ENCODE assay signal across 15 cellular contexts in genomic region chr11:5923427-5923776, GRCh38. TPM values are rescaled to one million over a fixed set of nuclear protein-coding genes. Genes with fewer than 3 reads are reported as not detected.
A peak's percentile ranks its signal among the peaks of the same experiment; 100 is the strongest.
DNase-seq lines count a peak whose midpoint lies in the region; ATAC-seq, FAIRE-seq and TF ChIP-seq lines count a peak whose summit lies in the region.
"Had no signal": no experiment of that assay in that cellular context is flagged by ENCODE, and none has a peak within 500 bp of the region (broad histone marks: within the 10 kb centered on the region; RNA-seq: fewer than 3 reads in every experiment).

No MANE protein-coding gene starts in this region.

- H3K9me3 ChIP-seq in thyroid gland = no peaks in the 10 kb centered on the region
- H3K9me3 ChIP-seq: testis had no signal

- intact Hi-C loops in thyroid gland (cut with DNase I) = no loop called here

- H3K27me3 Mint-ChIP-seq in activated T-helper 17 cell treated with anti-CD3 and anti-CD28 coated beads, Interleukin-2, amount 50 U/mL, for 72 hours = no peaks in the 10 kb centered on the region
- H3K27me3 Mint-ChIP-seq in mesothelial cell of epicardium (ENCODE audit: low read depth) = no peaks in the 10 kb centered on the region

- no peak overlapping the region for H3K4me3 ChIP-seq in thyroid gland (replicated peaks in 1 of 3)
- H3K4me3 ChIP-seq: breast epithelium, testis had no signal

- H3K9me3 Mint-ChIP-seq in activated T-helper 17 cell treated with anti-CD3 and anti-CD28 coated beads, Interleukin-2, amount 50 U/mL, for 72 hours = peaks cover 6% of the 10 kb centered on the region
- peaks cover 46% of the 10 kb centered on the region for H3K9me3 Mint-ChIP-seq in mesothelial cell of epicardium

- H3K36me3 ChIP-seq in thyroid gland = no peaks in the 10 kb centered on the region
- H3K36me3 ChIP-seq: breast epithelium had no signal

- no peaks in the 10 kb centered on the region for H3K27me3 ChIP-seq in thyroid gland
- H3K27me3 ChIP-seq: breast epithelium, testis had no signal

- no peaks in the 10 kb centered on the region for H3K36me3 Mint-ChIP-seq in activated T-helper 17 cell treated with anti-CD3 and anti-CD28 coated beads, Interleukin-2, amount 50 U/mL, for 72 hours (ENCODE audit: low read depth)
- H3K36me3 Mint-ChIP-seq in mesothelial cell of epicardium = no peaks in the 10 kb centered on the region

- H3K27ac ChIP-seq in thyroid gland = no peak overlapping the region
- H3K27ac ChIP-seq: breast epithelium, testis had no signal

- no peak for TF ChIP-seq CTCF in thyroid gland (IDR thresholded peaks at IDR 0.05)
- TF ChIP-seq CTCF in mesothelial cell of epicardium (IDR thresholded peaks at IDR 0.05; ENCODE audit: unreplicated experiment) = no peak

- H3K4me1 Mint-ChIP-seq in activated T-helper 17 cell treated with anti-CD3 and anti-CD28 coated beads, Interleukin-2, amount 50 U/mL, for 72 hours = no peaks in the 10 kb centered on the region
- H3K4me1 Mint-ChIP-seq in mesothelial cell of epicardium = no peaks in the 10 kb centered on the region
- H3K4me1 Mint-ChIP-seq: neural crest cell had no signal

- no peak overlapping the region for H3K4me3 Mint-ChIP-seq in activated T-helper 17 cell treated with anti-CD3 and anti-CD28 coated beads, Interleukin-2, amount 50 U/mL, for 72 hours
- no peak overlapping the region for H3K4me3 Mint-ChIP-seq in mesothelial cell of epicardium
- H3K4me3 Mint-ChIP-seq: neural crest cell had no signal

- ATAC-seq in GM19023 (IDR thresholded peaks at IDR 0.05; ENCODE audit: unreplicated experiment) = peak; percentile 40
- ATAC-seq in GM21576 (IDR thresholded peaks at IDR 0.05; ENCODE audit: unreplicated experiment) = peak; percentile 50
- ATAC-seq in HG02981 (IDR thresholded peaks at IDR 0.05; ENCODE audit: unreplicated experiment) = peak; percentile 38
- peak; percentile 64 for ATAC-seq in activated T-helper 17 cell treated with anti-CD3 and anti-CD28 coated beads, Interleukin-2, amount 50 U/mL, for 72 hours (replicated peaks)
- no peak for ATAC-seq in SK-N-SH treated with all-trans-retinoic acid at 6 μM for 48 hours
- ATAC-seq: left ventricle myocardium superior had no signal

- H3K4me1 ChIP-seq in thyroid gland = no peaks in the 10 kb centered on the region
- H3K4me1 ChIP-seq: breast epithelium, testis had no signal

- no peak overlapping the region for H3K27ac Mint-ChIP-seq in activated T-helper 17 cell treated with anti-CD3 and anti-CD28 coated beads, Interleukin-2, amount 50 U/mL, for 72 hours
- no peak overlapping the region for H3K27ac Mint-ChIP-seq in mesothelial cell of epicardium

- TF ChIP-seq POLR2A in thyroid gland (IDR thresholded peaks at IDR 0.05) = no peak
- no peak for TF ChIP-seq POLR2A in GM12891 (IDR thresholded peaks at IDR 0.05; ENCODE audit: low read depth, low read length)

- DNase-seq in thyroid gland = no peak
- DNase-seq in GM12891 (ENCODE audit: insufficient read length, low spot score) = no peak
- DNase-seq in mesothelial cell of epicardium (ENCODE audit: low spot score in 2 of 2, unreplicated experiment in 2 of 2) = no peak
- DNase-seq: activated gamma-delta T cell, GDM1, left ventricle myocardium superior, NCI-H2171, testis had no signal

- no peak for FAIRE-seq in GM12891 (lab: Jason Lieb, UNC)

TF ChIP-seq in SK-N-SH treated with all-trans-retinoic acid at 6 μM for 48 hours, 23 proteins besides CTCF, POLR2A, EP300 and RAD21 (continues in another document):
- no peak for TF ChIP-seq ARNTL (CRISPR knock-in tag; IDR thresholded peaks at IDR 0.05; ENCODE audit: borderline replicate concordance, low read depth)
- TF ChIP-seq PPARA (CRISPR knock-in tag; IDR thresholded peaks at IDR 0.05; ENCODE audit: borderline replicate concordance) = no peak
- TF ChIP-seq TOX (CRISPR knock-in tag; IDR thresholded peaks at IDR 0.05; ENCODE audit: borderline replicate concordance) = no peak
- no peak for TF ChIP-seq ZFP3 (CRISPR knock-in tag; IDR thresholded peaks at IDR 0.05)
- no peak for TF ChIP-seq ESRRG (CRISPR knock-in tag; IDR thresholded peaks at IDR 0.05)
- TF ChIP-seq POU6F1 (CRISPR knock-in tag; IDR thresholded peaks at IDR 0.05; ENCODE audit: borderline replicate concordance, low read depth) = no peak
- TF ChIP-seq OSR1 (CRISPR knock-in tag; IDR thresholded peaks at IDR 0.05) = no peak
- TF ChIP-seq ISL1 (CRISPR knock-in tag; IDR thresholded peaks at IDR 0.05) = no peak
- TF ChIP-seq TCF4 (CRISPR knock-in tag; IDR thresholded peaks at IDR 0.05; ENCODE audit: borderline replicate concordance) = no peak
- TF ChIP-seq ZC3H10 (CRISPR knock-in tag; IDR thresholded peaks at IDR 0.05) = no peak
- TF ChIP-seq GLIS3 (CRISPR knock-in tag; IDR thresholded peaks at IDR 0.05) = no peak
- no peak for TF ChIP-seq ZNF565 (CRISPR knock-in tag; conservative IDR thresholded peaks at IDR 0.05; ENCODE audit: low read depth)

TF ChIP-seq in GM12891, 5 proteins besides CTCF, POLR2A, EP300 and RAD21:
- TF ChIP-seq POLR2AphosphoS5 (IDR thresholded peaks at IDR 0.05; ENCODE audit: low read depth, low read length) (no peak), PAX5 (IDR thresholded peaks at IDR 0.05; ENCODE audit: insufficient read depth, low read length, severe bottlenecking) (no peak), TAF1 (IDR thresholded peaks at IDR 0.05; ENCODE audit: low read depth, low read length) (no peak), POU2F2 (IDR thresholded peaks at IDR 0.05; ENCODE audit: low read depth, low read length) (no peak), SPI1 (IDR thresholded peaks at IDR 0.05; ENCODE audit: low read depth, low read length) (no peak)
TF ChIP-seq in GM12891: peak in this region for 0.

RNA-seq across cellular contexts. Expression of gene OR56A3, which starts 18.6 kb away (rescaled TPM):
- not detected for total RNA-seq in activated T-helper 17 cell treated with anti-CD3 and anti-CD28 coated beads, Interleukin-2, amount 50 U/mL, for 72 hours
- not detected for total RNA-seq in thyroid gland
- polyA plus RNA-seq in GM12891 (2012; ENCODE audit: low read depth, missing spikeins) = not detected
- total RNA-seq in mesothelial cell of epicardium = not detected in 3 replicates
- total RNA-seq: breast epithelium, left ventricle myocardium superior, neural crest cell had no signal

RNA-seq across cellular contexts. Expression of gene OR52E5, which starts 30.4 kb away (rescaled TPM):
- not detected for total RNA-seq in activated T-helper 17 cell treated with anti-CD3 and anti-CD28 coated beads, Interleukin-2, amount 50 U/mL, for 72 hours
- total RNA-seq in thyroid gland = not detected
- not detected for polyA plus RNA-seq in GM12891 (2012; ENCODE audit: low read depth, missing spikeins)
- not detected in 3 replicates for total RNA-seq in mesothelial cell of epicardium
- total RNA-seq: breast epithelium, left ventricle myocardium superior, neural crest cell, testis had no signal

RNA-seq across cellular contexts. Expression of gene OR52E4, which starts 43.0 kb away (rescaled TPM):
- total RNA-seq in activated T-helper 17 cell treated with anti-CD3 and anti-CD28 coated beads, Interleukin-2, amount 50 U/mL, for 72 hours = not detected
- total RNA-seq in thyroid gland (not detected), mesothelial cell of epicardium (not detected in 3 replicates)
- polyA plus RNA-seq in GM12891 (2012; ENCODE audit: low read depth, missing spikeins) = not detected
- total RNA-seq: breast epithelium, left ventricle myocardium superior, neural crest cell, testis had no signal

RNA-seq across cellular contexts. Expression of gene OR56A5, which starts 44.9 kb away (rescaled TPM):
- not detected for total RNA-seq in activated T-helper 17 cell treated with anti-CD3 and anti-CD28 coated beads, Interleukin-2, amount 50 U/mL, for 72 hours
- total RNA-seq in thyroid gland = not detected
- polyA plus RNA-seq in GM12891 (2012; ENCODE audit: low read depth, missing spikeins) = not detected
- total RNA-seq in mesothelial cell of epicardium = 0.31 TPM in 1 of 3 replicates, not detected in the others
- total RNA-seq: breast epithelium, left ventricle myocardium superior, neural crest cell, testis had no signal
